12 cellular contexts compared by ENCODE assay signal in genomic region chr2:180520816-180521595, GRCh38.
DNase-seq lines count a peak whose midpoint lies in the region; ATAC-seq, FAIRE-seq and TF ChIP-seq lines count a peak whose summit lies in the region.
"Had no signal": no experiment of that assay in that cellular context is flagged by ENCODE, and none has a peak within 500 bp of the region (broad histone marks: within the 10 kb centered on the region; RNA-seq: fewer than 3 reads in every experiment).

No MANE protein-coding gene starts in this region.

- no peaks in the 10 kb centered on the region for H3K4me1 ChIP-seq in Panc1 (ENCODE audit: control insufficient read depth, insufficient read depth, low read length)
- H3K4me1 ChIP-seq: thyroid gland had no signal

- intact Hi-C loops in Panc1 (cut with micrococcal nuclease; ENCODE audit: unreplicated experiment): no loop called here

- TF ChIP-seq POLR2A in H54 (IDR thresholded peaks at IDR 0.05; ENCODE audit: low read depth, low read length): no peak

- no peaks in the 10 kb centered on the region for H3K36me3 ChIP-seq in Panc1 (ENCODE audit: control insufficient read depth, insufficient read depth, low read length)
- H3K36me3 ChIP-seq in WERI-Rb-1: no peaks in the 10 kb centered on the region
- H3K36me3 ChIP-seq: thyroid gland had no signal

- CTCF ChIA-PET in Panc1 (lab: Charles Lee): no interaction called here

- H3K36me3 Mint-ChIP-seq in activated T-helper 17 cell treated with anti-CD3 and anti-CD28 coated beads, Interleukin-2, amount 50 U/mL, for 72 hours (ENCODE audit: low read depth): no peaks in the 10 kb centered on the region
- H3K36me3 Mint-ChIP-seq in T-helper 2 cell treated with Interferon-gamma antibody and Interleukin-4, amounts not matched to agents 5 μg/mL and 100 μg/mL, for 36 hours (ENCODE audit: low read depth): no peaks in the 10 kb centered on the region
- H3K36me3 Mint-ChIP-seq: activated naive CD4-positive, alpha-beta T cell treated with anti-CD3 and anti-CD28 coated beads, Interleukin-2, amount 50 U/mL, for 24 hours had no signal

- peak; percentile 80 for FAIRE-seq in H54 (lab: Jason Lieb, UNC)

- BruUV-seq in Panc1 (replicated peaks; lab: Mats Ljungman, UMichigan): no TSS peak

- no peaks in the 10 kb centered on the region for H3K4me1 Mint-ChIP-seq in activated T-helper 17 cell treated with anti-CD3 and anti-CD28 coated beads, Interleukin-2, amount 50 U/mL, for 72 hours
- H3K4me1 Mint-ChIP-seq in T-helper 2 cell treated with Interferon-gamma antibody and Interleukin-4, amounts not matched to agents 5 μg/mL and 100 μg/mL, for 36 hours (ENCODE audit: low read depth): no peaks in the 10 kb centered on the region
- H3K4me1 Mint-ChIP-seq: activated naive CD4-positive, alpha-beta T cell treated with anti-CD3 and anti-CD28 coated beads, Interleukin-2, amount 50 U/mL, for 24 hours had no signal

- peaks cover 11% of the 10 kb centered on the region for H3K27me3 Mint-ChIP-seq in activated T-helper 17 cell treated with anti-CD3 and anti-CD28 coated beads, Interleukin-2, amount 50 U/mL, for 72 hours
- H3K27me3 Mint-ChIP-seq in T-helper 2 cell treated with Interferon-gamma antibody and Interleukin-4, amounts not matched to agents 5 μg/mL and 100 μg/mL, for 36 hours (ENCODE audit: low read depth): no peaks in the 10 kb centered on the region
- H3K27me3 Mint-ChIP-seq: activated naive CD4-positive, alpha-beta T cell treated with anti-CD3 and anti-CD28 coated beads, Interleukin-2, amount 50 U/mL, for 24 hours had no signal

- H3K9me3 ChIP-seq in Panc1 (ENCODE audit: control insufficient read depth, insufficient read depth, low read depth, low read length): peaks cover 9% of the 10 kb centered on the region; the same call in 1 of the 2 replicates
- no peaks in the 10 kb centered on the region for H3K9me3 ChIP-seq in WERI-Rb-1 (ENCODE audit: severe bottlenecking)
- H3K9me3 ChIP-seq: thyroid gland had no signal

- POLR2A ChIA-PET in Panc1 (lab: Charles Lee): no interaction called here

- H3K27me3 ChIP-seq in Panc1 (ENCODE audit: control insufficient read depth, insufficient read depth, low read length) (no peaks in the 10 kb centered on the region), WERI-Rb-1 (ENCODE audit: insufficient read depth, low read depth, severe bottlenecking) (no peaks in the 10 kb centered on the region)
- H3K27me3 ChIP-seq: thyroid gland had no signal

- no peak overlapping the region for H3K4me3 Mint-ChIP-seq in activated T-helper 17 cell treated with anti-CD3 and anti-CD28 coated beads, Interleukin-2, amount 50 U/mL, for 72 hours
- no peak overlapping the region for H3K4me3 Mint-ChIP-seq in T-helper 2 cell treated with Interferon-gamma antibody and Interleukin-4, amounts not matched to agents 5 μg/mL and 100 μg/mL, for 36 hours
- H3K4me3 Mint-ChIP-seq: activated naive CD4-positive, alpha-beta T cell treated with anti-CD3 and anti-CD28 coated beads, Interleukin-2, amount 50 U/mL, for 24 hours; H9 had no signal

- no peak overlapping the region for H3K27ac Mint-ChIP-seq in activated T-helper 17 cell treated with anti-CD3 and anti-CD28 coated beads, Interleukin-2, amount 50 U/mL, for 72 hours
- no peak overlapping the region for H3K27ac Mint-ChIP-seq in T-helper 2 cell treated with Interferon-gamma antibody and Interleukin-4, amounts not matched to agents 5 μg/mL and 100 μg/mL, for 36 hours
- H3K27ac Mint-ChIP-seq: activated naive CD4-positive, alpha-beta T cell treated with anti-CD3 and anti-CD28 coated beads, Interleukin-2, amount 50 U/mL, for 24 hours; H9 had no signal

- in situ Hi-C loops in Panc1 (cut with HindIII; ENCODE audit: low pct_unique_long_range_greater_than_20kb, low sequenced_read_pairs): no loop called here

- ATAC-seq in Panc1: peak; percentile 73
- no peak for ATAC-seq in activated T-helper 17 cell treated with anti-CD3 and anti-CD28 coated beads, Interleukin-2, amount 50 U/mL, for 72 hours (replicated peaks)

- H3K27ac ChIP-seq in 22Rv1: peak overlapping the region; percentile 47
- no peak overlapping the region for H3K27ac ChIP-seq in Panc1 (ENCODE audit: low read length)
- H3K27ac ChIP-seq in WERI-Rb-1: no peak overlapping the region
- H3K27ac ChIP-seq: thyroid gland had no signal

- TF ChIP-seq CTCF in 22Rv1 (IDR thresholded peaks at IDR 0.05) (no peak), Panc1 (IDR thresholded peaks at IDR 0.05) (no peak), fibroblast of mammary gland (conservative IDR thresholded peaks at IDR 0.05; ENCODE audit: control insufficient read depth, insufficient read depth, low read depth, low read length) (no peak), WERI-Rb-1 (IDR thresholded peaks at IDR 0.05; ENCODE audit: low read depth, low read length) (no peak)

- H3K4me3 ChIP-seq in Panc1 (ENCODE audit: low read depth in 2 of 2, low read length in 2 of 2) (no peak overlapping the region), fibroblast of mammary gland (ENCODE audit: control insufficient read depth, low read depth, low read length) (no peak overlapping the region), WERI-Rb-1 (ENCODE audit: low read depth, low read length) (no peak overlapping the region)
- H3K4me3 ChIP-seq: thyroid gland had no signal

- H3K9me3 Mint-ChIP-seq in activated T-helper 17 cell treated with anti-CD3 and anti-CD28 coated beads, Interleukin-2, amount 50 U/mL, for 72 hours: no peaks in the 10 kb centered on the region
- no peaks in the 10 kb centered on the region for H3K9me3 Mint-ChIP-seq in T-helper 2 cell treated with Interferon-gamma antibody and Interleukin-4, amounts not matched to agents 5 μg/mL and 100 μg/mL, for 36 hours
- H3K9me3 Mint-ChIP-seq: activated naive CD4-positive, alpha-beta T cell treated with anti-CD3 and anti-CD28 coated beads, Interleukin-2, amount 50 U/mL, for 24 hours; H9 had no signal

- no peak for DNase-seq in H54 (ENCODE audit: insufficient read length, low spot score)
- DNase-seq in Panc1 (ENCODE audit: low read depth, low spot score): peak; percentile 75
- DNase-seq in fibroblast of mammary gland (ENCODE audit: low read depth): peak; percentile 79
- DNase-seq in WERI-Rb-1: no peak
- DNase-seq in HUDEP-2 (lab: John Stamatoyannopoulos, UW; ENCODE audit: unreplicated experiment in 76 of 76): no peak
- no peak for DNase-seq in T-helper 2 cell treated with Interferon-gamma antibody and Interleukin-4, amounts not matched to agents 5 μg/mL and 100 μg/mL, for 36 hours (ENCODE audit: low spot score)
- DNase-seq: DMS 273 treated with DMSO at 0.1 percent for 48 hours, H9, thyroid gland had no signal

Comparison
In these comparisons a context has a peak if more than half of its experiments do, and no peak if none do; other contexts are left out.
1. DNase-seq: peak in Panc1 (single experiment) and fibroblast of mammary gland (single experiment); none in H54 (single experiment), WERI-Rb-1 (single experiment), HUDEP-2 (0 of 76) and T-helper 2 cell treated with Interferon-gamma antibody and Interleukin-4, amounts not matched to agents 5 μg/mL and 100 μg/mL, for 36 hours (single experiment).